ENCODE assay signal across 16 cellular contexts in the genomic region with DNA sequence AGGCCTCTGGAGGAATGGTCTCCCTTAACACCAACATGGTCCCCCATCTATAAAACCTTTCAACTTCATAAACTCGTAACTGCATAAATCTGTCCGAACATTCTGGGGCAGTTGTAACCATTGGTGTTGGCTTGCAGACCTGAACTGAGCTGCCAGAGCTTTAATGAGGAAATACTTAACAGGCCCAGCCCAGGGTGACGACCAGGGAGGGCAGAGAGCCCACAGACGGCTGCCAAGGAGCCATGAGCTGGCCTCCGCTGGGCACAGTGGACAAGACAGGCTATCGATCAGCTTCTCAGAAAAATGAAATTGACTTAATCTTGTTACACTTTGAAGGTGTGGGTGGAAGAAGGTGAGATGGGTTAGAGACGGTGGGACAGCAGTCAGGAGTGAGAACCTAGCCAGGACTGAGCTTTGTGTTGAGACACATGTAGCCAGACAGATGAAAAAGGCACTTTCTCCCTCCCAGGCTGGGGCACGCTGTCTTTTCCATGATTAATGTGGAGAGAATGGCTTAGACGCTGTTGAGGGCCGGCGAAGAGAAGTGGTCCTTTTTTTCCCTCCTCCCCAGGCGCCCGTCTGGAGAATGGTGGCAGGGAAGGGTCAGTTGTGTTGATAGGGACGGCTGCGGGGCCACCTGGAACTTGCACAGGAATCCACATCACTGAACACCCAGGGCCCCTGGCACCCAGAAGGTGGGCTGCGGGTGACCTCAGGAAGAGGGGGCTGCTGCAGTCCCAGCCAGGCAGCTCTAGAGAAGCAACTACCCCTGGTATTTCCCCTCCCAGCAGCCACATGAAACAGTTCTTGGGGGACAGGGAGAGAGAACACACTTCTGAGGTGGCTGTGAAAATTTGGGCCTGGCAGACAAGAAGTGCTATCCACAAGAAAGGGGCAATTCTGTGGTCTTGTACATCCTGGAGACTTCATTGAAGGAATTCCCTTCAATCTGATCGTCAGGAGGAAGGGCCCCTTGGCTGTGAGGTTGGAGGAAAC. TPM values are rescaled to one million over a fixed set of nuclear protein-coding genes. Genes with fewer than 3 reads are reported as not detected.
"Had no signal": no experiment of that assay in that cellular context is flagged by ENCODE, and none has a peak within 500 bp of the region (broad histone marks: within the 10 kb centered on the region; RNA-seq: fewer than 3 reads in every experiment).

No MANE protein-coding gene starts in this region.

- H3K4me3 ChIP-seq: stomach had no signal

- ATAC-seq: activated CD8-positive, alpha-beta T cell treated with anti-CD3 and anti-CD28 coated beads for 36 hours; effector memory CD8-positive, alpha-beta T cell; natural killer cell treated with Interleukin-12 subunit alpha and Interleukin-12 subunit beta and Interleukin-15 and Interleukin-18, amount 100 ng/mL, for 72 hours had no signal

- H3K36me3 Mint-ChIP-seq: activated naive CD8-positive, alpha-beta T cell treated with anti-CD3 and anti-CD28 coated beads, Interleukin-2, amount 10 ng/mL, durations not matched to agents 7 days and 5 days; natural killer cell treated with Interleukin-12 subunit alpha and Interleukin-12 subunit beta and Interleukin-15 and Interleukin-18, amount 100 ng/mL, for 72 hours had no signal

- DNase-seq: activated CD4-positive, alpha-beta T cell treated with anti-CD3 and anti-CD28 coated beads, Interleukin-2, amount 10 ng/mL, durations not matched to agents 24 days and 14 days; activated CD8-positive, alpha-beta T cell treated with anti-CD3 and anti-CD28 coated beads for 36 hours; activated naive CD4-positive, alpha-beta T cell treated with Interleukin-2 at 50 U/mL for 16 hours; activated naive CD8-positive, alpha-beta T cell treated with anti-CD3 and anti-CD28 coated beads, Interleukin-2, amount 10 ng/mL, durations not matched to agents 7 days and 5 days; activated T-cell treated with anti-CD3 and anti-CD28 coated beads, Interleukin-2, amount 50 U/mL, for 1 hour; effector memory CD8-positive, alpha-beta T cell; foreskin melanocyte; retina; stimulated activated CD4-positive, alpha-beta T cell treated with anti-CD3 and anti-CD28 coated beads, Interleukin-2, amount 100 ng/mL, for 24 hours; stomach; trophoblast cell had no signal

- H3K9me3 Mint-ChIP-seq: activated CD4-positive, alpha-beta T cell treated with anti-CD3 and anti-CD28 coated beads, Interleukin-2, amount 10 ng/mL, durations not matched to agents 24 days and 14 days; activated CD8-positive, alpha-beta T cell treated with anti-CD3 and anti-CD28 coated beads for 36 hours; activated naive CD8-positive, alpha-beta T cell treated with anti-CD3 and anti-CD28 coated beads, Interleukin-2, amount 10 ng/mL, durations not matched to agents 7 days and 5 days; activated T-helper 2 cell treated with anti-CD3 and anti-CD28 coated beads, Interferon-gamma antibody, Interleukin-2, Interleukin-4, amounts not matched to agents 10 μg/mL and 5 μg/mL and 100 μg/mL, durations not matched to agents 14 hours and 24 hours and 36 hours; effector memory CD8-positive, alpha-beta T cell; natural killer cell treated with Interleukin-12 subunit alpha and Interleukin-12 subunit beta and Interleukin-15 and Interleukin-18, amount 100 ng/mL, for 72 hours; T-helper 1 cell treated with Interleukin-12 subunit alpha and Interleukin-12 subunit beta and Interleukin-4 antibody, amounts not matched to agents 30 μg/mL and 1 μg/mL, for 36 hours had no signal

- H3K4me1 Mint-ChIP-seq: activated CD4-positive, alpha-beta T cell treated with anti-CD3 and anti-CD28 coated beads, Interleukin-2, amount 10 ng/mL, durations not matched to agents 24 days and 14 days had no signal

- H3K27ac Mint-ChIP-seq: activated CD4-positive, alpha-beta T cell treated with anti-CD3 and anti-CD28 coated beads, Interleukin-2, amount 10 ng/mL, durations not matched to agents 24 days and 14 days; activated CD8-positive, alpha-beta T cell treated with anti-CD3 and anti-CD28 coated beads for 36 hours; activated naive CD8-positive, alpha-beta T cell treated with anti-CD3 and anti-CD28 coated beads, Interleukin-2, amount 10 ng/mL, durations not matched to agents 7 days and 5 days; activated T-helper 2 cell treated with anti-CD3 and anti-CD28 coated beads, Interferon-gamma antibody, Interleukin-2, Interleukin-4, amounts not matched to agents 10 μg/mL and 5 μg/mL and 100 μg/mL, durations not matched to agents 14 hours and 24 hours and 36 hours; effector memory CD8-positive, alpha-beta T cell; T-helper 1 cell treated with Interleukin-12 subunit alpha and Interleukin-12 subunit beta and Interleukin-4 antibody, amounts not matched to agents 30 μg/mL and 1 μg/mL, for 36 hours had no signal

- H3K4me3 Mint-ChIP-seq: activated CD4-positive, alpha-beta T cell treated with anti-CD3 and anti-CD28 coated beads, Interleukin-2, amount 10 ng/mL, durations not matched to agents 24 days and 14 days; activated CD8-positive, alpha-beta T cell treated with anti-CD3 and anti-CD28 coated beads for 36 hours; activated naive CD8-positive, alpha-beta T cell treated with anti-CD3 and anti-CD28 coated beads, Interleukin-2, amount 10 ng/mL, durations not matched to agents 7 days and 5 days; effector memory CD8-positive, alpha-beta T cell; natural killer cell treated with Interleukin-12 subunit alpha and Interleukin-12 subunit beta and Interleukin-15 and Interleukin-18, amount 100 ng/mL, for 72 hours; T-helper 1 cell treated with Interleukin-12 subunit alpha and Interleukin-12 subunit beta and Interleukin-4 antibody, amounts not matched to agents 30 μg/mL and 1 μg/mL, for 36 hours had no signal

- H3K27me3 Mint-ChIP-seq: activated CD8-positive, alpha-beta T cell treated with anti-CD3 and anti-CD28 coated beads for 36 hours; natural killer cell treated with Interleukin-12 subunit alpha and Interleukin-12 subunit beta and Interleukin-15 and Interleukin-18, amount 100 ng/mL, for 72 hours had no signal

RNA-seq across cellular contexts. Expression of gene ARSI, which starts 27.5 kb away (rescaled TPM):
- total RNA-seq: activated CD4-positive, alpha-beta T cell treated with anti-CD3 and anti-CD28 coated beads, Interleukin-2, amount 10 ng/mL, durations not matched to agents 24 days and 14 days; activated CD8-positive, alpha-beta T cell treated with anti-CD3 and anti-CD28 coated beads for 36 hours; activated naive CD8-positive, alpha-beta T cell treated with anti-CD3 and anti-CD28 coated beads, Interleukin-2, amount 10 ng/mL, durations not matched to agents 7 days and 5 days; activated T-helper 2 cell treated with anti-CD3 and anti-CD28 coated beads, Interferon-gamma antibody, Interleukin-2, Interleukin-4, amounts not matched to agents 10 μg/mL and 5 μg/mL and 100 μg/mL, durations not matched to agents 14 hours and 24 hours and 36 hours; natural killer cell treated with Interleukin-12 subunit alpha and Interleukin-12 subunit beta and Interleukin-15 and Interleukin-18, amount 100 ng/mL, for 72 hours had no signal

RNA-seq across cellular contexts. Expression of gene CAMK2A, which starts 40.6 kb away (rescaled TPM):
- total RNA-seq: activated CD4-positive, alpha-beta T cell treated with anti-CD3 and anti-CD28 coated beads, Interleukin-2, amount 10 ng/mL, durations not matched to agents 24 days and 14 days; activated CD8-positive, alpha-beta T cell treated with anti-CD3 and anti-CD28 coated beads for 36 hours; activated naive CD8-positive, alpha-beta T cell treated with anti-CD3 and anti-CD28 coated beads, Interleukin-2, amount 10 ng/mL, durations not matched to agents 7 days and 5 days; activated T-helper 2 cell treated with anti-CD3 and anti-CD28 coated beads, Interferon-gamma antibody, Interleukin-2, Interleukin-4, amounts not matched to agents 10 μg/mL and 5 μg/mL and 100 μg/mL, durations not matched to agents 14 hours and 24 hours and 36 hours; dermis microvascular lymphatic vessel endothelial cell; kidney epithelial cell; natural killer cell treated with Interleukin-12 subunit alpha and Interleukin-12 subunit beta and Interleukin-15 and Interleukin-18, amount 100 ng/mL, for 72 hours had no signal
